Comparison of ENCODE assay signal across 1 cellular context in genomic region chrX:130120321-130120731, GRCh38.
TF ChIP-seq lines count a peak whose summit lies in the region.

No MANE protein-coding gene starts in this region.

TF ChIP-seq in HepG2, 621 proteins besides CTCF, POLR2A, EP300 and RAD21:
- TF ChIP-seq KLF16 (CRISPR knock-in tag; IDR thresholded peaks at IDR 0.05) (no peak), SP5 (CRISPR knock-in tag; IDR thresholded peaks at IDR 0.05; ENCODE audit: borderline replicate concordance, low read depth) (no peak), ZMAT3 (CRISPR knock-in tag; conservative IDR thresholded peaks at IDR 0.05) (no peak), ZNF121 (CRISPR knock-in tag; IDR thresholded peaks at IDR 0.05) (no peak), ZFP36L2 (CRISPR knock-in tag; IDR thresholded peaks at IDR 0.05) (no peak), YY1 (IDR thresholded peaks at IDR 0.05; ENCODE audit: insufficient read depth, insufficient replicate concordance, low read depth, low read length) (no peak), ZNF317 (CRISPR knock-in tag; IDR thresholded peaks at IDR 0.05) (no peak), ZNF652 (CRISPR knock-in tag; IDR thresholded peaks at IDR 0.05; ENCODE audit: borderline replicate concordance, low read depth) (no peak), IRF1 (CRISPR knock-in tag; IDR thresholded peaks at IDR 0.05; ENCODE audit: low read depth) (no peak), HNF4G (IDR thresholded peaks at IDR 0.05; ENCODE audit: borderline replicate concordance, low read depth, low read length) (no peak), HNF4G (CRISPR knock-in tag; IDR thresholded peaks at IDR 0.05; ENCODE audit: borderline replicate concordance, low read depth) (no peak), MATR3 (CRISPR knock-in tag; IDR thresholded peaks at IDR 0.05) (no peak), ATF3 (CRISPR knock-in tag; IDR thresholded peaks at IDR 0.05) (no peak), ZNF225 (CRISPR knock-in tag; IDR thresholded peaks at IDR 0.05) (no peak), ZNF776 (CRISPR knock-in tag; IDR thresholded peaks at IDR 0.05) (no peak), ZSCAN31 (CRISPR knock-in tag; IDR thresholded peaks at IDR 0.05; ENCODE audit: low read depth) (no peak), THYN1 (CRISPR knock-in tag; IDR thresholded peaks at IDR 0.05; ENCODE audit: borderline replicate concordance, low read depth) (no peak), CHD2 (IDR thresholded peaks at IDR 0.05; ENCODE audit: low read depth, low read length) (no peak)
